ENCODE assay signal across 6 cellular contexts in the genomic region with DNA sequence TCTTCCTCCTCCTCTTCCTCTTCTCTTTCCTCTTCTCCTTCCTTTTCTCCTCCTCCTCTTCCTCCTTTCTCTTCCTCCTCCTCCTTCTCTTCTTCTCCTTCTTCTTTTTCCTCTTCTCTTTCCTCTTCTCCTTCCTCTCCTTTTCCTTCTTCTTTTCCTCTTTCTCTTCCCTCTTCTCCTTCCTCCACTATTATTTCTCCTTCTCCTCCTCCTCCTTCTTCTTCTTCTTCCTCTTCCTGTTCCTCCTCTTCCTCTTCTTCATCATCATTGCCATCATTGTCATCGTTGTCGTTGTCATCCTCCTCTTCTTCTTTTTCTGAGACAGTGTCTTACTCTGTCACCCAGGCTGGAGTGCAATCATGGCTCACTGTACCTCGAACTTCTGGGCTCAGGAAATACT.
"Had no signal": no experiment of that assay in that cellular context is flagged by ENCODE, and none has a peak within 500 bp of the region (broad histone marks: within the 10 kb centered on the region; RNA-seq: fewer than 3 reads in every experiment).

No MANE protein-coding gene starts in this region.

- H3K4me3 ChIP-seq: GM23248, HAP-1 had no signal

- H3K4me3 Mint-ChIP-seq: IgD-negative memory B cell had no signal

- H3K9me3 ChIP-seq: HAP-1 had no signal

- H3K36me3 Mint-ChIP-seq: IgD-negative memory B cell had no signal

- DNase-seq: GM23248, GOT3, H7, KG1 had no signal

- H3K27ac ChIP-seq: GM23248 had no signal

- H3K27ac Mint-ChIP-seq: IgD-negative memory B cell had no signal

- H3K4me1 ChIP-seq: HAP-1 had no signal

- H3K36me3 ChIP-seq: HAP-1 had no signal
